11 cellular contexts compared by ENCODE assay signal in the genomic region with DNA sequence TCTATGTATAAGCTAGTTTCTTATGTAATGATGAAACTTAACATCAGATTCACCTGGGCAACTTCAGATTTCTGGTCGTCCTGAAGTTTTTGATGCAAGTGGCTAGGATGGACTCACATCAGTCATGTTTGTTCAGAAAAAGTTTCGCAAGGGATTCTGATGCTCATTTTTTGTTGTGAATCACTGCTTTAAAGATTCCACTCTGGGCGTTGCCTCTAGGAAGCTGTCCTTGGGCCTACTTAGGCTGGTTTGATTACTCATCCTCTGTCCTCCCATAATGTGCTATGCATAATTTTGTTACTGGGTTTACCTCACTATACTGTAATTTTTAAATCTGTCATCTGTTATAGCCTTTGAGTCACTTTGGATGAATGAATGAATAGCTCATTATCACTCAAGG. TPM values are rescaled to one million over a fixed set of nuclear protein-coding genes. Genes with fewer than 3 reads are reported as not detected.
DNase-seq lines count a peak whose midpoint lies in the region; ATAC-seq and TF ChIP-seq lines count a peak whose summit lies in the region.
"Had no signal": no experiment of that assay in that cellular context is flagged by ENCODE, and none has a peak within 500 bp of the region (broad histone marks: within the 10 kb centered on the region; RNA-seq: fewer than 3 reads in every experiment).

No MANE protein-coding gene starts in this region.

- no peaks in the 10 kb centered on the region for H3K9me2 ChIP-seq in SK-N-SH

- H3K9me3 Mint-ChIP-seq in activated T-cell treated with anti-CD3 and anti-CD28 coated beads, Interleukin-2, amount 50 U/mL, for 4 hours, result peaks cover 16% of the 10 kb centered on the region
- H3K9me3 Mint-ChIP-seq in activated CD8-positive, alpha-beta T cell treated with anti-CD3 and anti-CD28 coated beads for 36 hours, result peaks cover 7% of the 10 kb centered on the region

- ATAC-seq in activated T-cell treated with anti-CD3 and anti-CD28 coated beads, Interleukin-2, amount 50 U/mL, for 4 hours, result peak; percentile 52 to 53
- peak; percentile 36 for ATAC-seq in upper lobe of right lung
- no peak for ATAC-seq in activated CD8-positive, alpha-beta T cell treated with anti-CD3 and anti-CD28 coated beads for 36 hours

- H3K4me3 Mint-ChIP-seq in activated T-cell treated with anti-CD3 and anti-CD28 coated beads, Interleukin-2, amount 50 U/mL, for 4 hours, result no peak overlapping the region
- no peak overlapping the region for H3K4me3 Mint-ChIP-seq in activated CD8-positive, alpha-beta T cell treated with anti-CD3 and anti-CD28 coated beads for 36 hours

- peaks cover 19% of the 10 kb centered on the region for H3F3A ChIP-seq in SK-N-SH (replicated peaks; ENCODE audit: insufficient read depth)

- H3K9ac ChIP-seq in SK-N-SH, result no peak overlapping the region

- H3K27ac ChIP-seq in SK-N-SH (ENCODE audit: low read depth in 2 of 2, low read length in 1 of 2) (peak overlapping the region in 1 of 2 experiments; percentile 61; a peak in 2 of 4 replicates), upper lobe of right lung (no peak overlapping the region)

- H3K36me3 Mint-ChIP-seq in activated T-cell treated with anti-CD3 and anti-CD28 coated beads, Interleukin-2, amount 50 U/mL, for 4 hours (ENCODE audit: insufficient read depth), result peaks cover 38% of the 10 kb centered on the region
- peaks cover 33% of the 10 kb centered on the region for H3K36me3 Mint-ChIP-seq in activated CD8-positive, alpha-beta T cell treated with anti-CD3 and anti-CD28 coated beads for 36 hours (ENCODE audit: low read depth)

- peaks cover 41% of the 10 kb centered on the region for H3K4me1 Mint-ChIP-seq in activated T-cell treated with anti-CD3 and anti-CD28 coated beads, Interleukin-2, amount 50 U/mL, for 4 hours (ENCODE audit: low read depth)
- peaks cover 21% of the 10 kb centered on the region for H3K4me1 Mint-ChIP-seq in activated CD8-positive, alpha-beta T cell treated with anti-CD3 and anti-CD28 coated beads for 36 hours (ENCODE audit: low read depth)

- no peak overlapping the region for H3K4me2 ChIP-seq in SK-N-SH

- H3K36me3 ChIP-seq in SK-N-SH (replicated peaks in 1 of 2; ENCODE audit: control insufficient read depth in 1 of 2, insufficient read depth in 2 of 2, low read length in 1 of 2) (peaks cover 0 to 3% of the 10 kb centered on the region in 2 experiments), upper lobe of right lung (no peaks in the 10 kb centered on the region)

- H3K9me3 ChIP-seq in SK-N-SH (peaks cover 8% of the 10 kb centered on the region; the same call in 1 of the 2 replicates), upper lobe of right lung (peaks cover 5% of the 10 kb centered on the region)

- intact Hi-C loops in upper lobe of right lung (cut with DNase I), result no loop called here
- intact Hi-C loops in activated CD8-positive, alpha-beta T cell treated with anti-CD3 and anti-CD28 coated beads for 36 hours (cut with micrococcal nuclease), result no loop called here

- H3K4me1 ChIP-seq in SK-N-SH (ENCODE audit: control insufficient read depth in 1 of 2, insufficient read depth in 2 of 2, low read depth in 1 of 2, low read length in 1 of 2) (no peaks in the 10 kb centered on the region), upper lobe of right lung (no peaks in the 10 kb centered on the region)

- no peaks in the 10 kb centered on the region for H3K27me3 Mint-ChIP-seq in activated T-cell treated with anti-CD3 and anti-CD28 coated beads, Interleukin-2, amount 50 U/mL, for 4 hours (ENCODE audit: low read depth)
- no peaks in the 10 kb centered on the region for H3K27me3 Mint-ChIP-seq in activated CD8-positive, alpha-beta T cell treated with anti-CD3 and anti-CD28 coated beads for 36 hours

- no peak overlapping the region for H3K27ac Mint-ChIP-seq in activated CD8-positive, alpha-beta T cell treated with anti-CD3 and anti-CD28 coated beads for 36 hours

- H3K4me3 ChIP-seq in SK-N-SH (ENCODE audit: low read depth in 2 of 2, low read length in 1 of 2) (no peak overlapping the region), fibroblast of villous mesenchyme (ENCODE audit: low read depth, low read length) (no peak overlapping the region), upper lobe of right lung (no peak overlapping the region)

- H3K79me2 ChIP-seq in SK-N-SH (ENCODE audit: insufficient read depth), result peaks cover 25% of the 10 kb centered on the region

- H4K20me1 ChIP-seq in SK-N-SH (ENCODE audit: insufficient read depth), result no peaks in the 10 kb centered on the region

- no peak overlapping the region for H2AFZ ChIP-seq in SK-N-SH (ENCODE audit: low read depth)

- no peak for DNase-seq in activated T-cell treated with anti-CD3 and anti-CD28 coated beads, Interleukin-2, amount 50 U/mL, for 4 hours
- DNase-seq in activated T-cell treated with anti-CD3 and anti-CD28 coated beads, Interleukin-2, amount 50 U/mL, for 1 hour, result no peak
- DNase-seq in SK-N-SH (no peak), fibroblast of villous mesenchyme (ENCODE audit: low read depth) (peak; percentile 87), upper lobe of right lung (no peak), NCI-H69 (lab: John Stamatoyannopoulos, UW) (no peak), SHP77 (lab: John Stamatoyannopoulos, UW) (no peak)
- DNase-seq in activated CD8-positive, alpha-beta T cell treated with anti-CD3 and anti-CD28 coated beads for 36 hours, result no peak
- DNase-seq: activated effector memory CD4-positive, alpha-beta T cell treated with Interleukin-2 at 50 U/mL for 16 hours; NCI-H2081; stimulated activated naive CD4-positive, alpha-beta T cell had no signal

- TF ChIP-seq CTCF in SK-N-SH (IDR thresholded peaks at IDR 0.05), result no peak
- no peak for TF ChIP-seq CTCF in fibroblast of villous mesenchyme (IDR thresholded peaks at IDR 0.05; ENCODE audit: insufficient read depth, low read depth, low read length)
- TF ChIP-seq CTCF in upper lobe of right lung (IDR thresholded peaks at IDR 0.05), result no peak
- TF ChIP-seq CTCF in activated CD8-positive, alpha-beta T cell treated with anti-CD3 and anti-CD28 coated beads for 36 hours (IDR thresholded peaks at IDR 0.05), result no peak

- peak in 1 of 2 experiments; percentile 29; a peak in 1 of 4 replicates for TF ChIP-seq EP300 in SK-N-SH (IDR thresholded peaks at IDR 0.05; ENCODE audit: borderline replicate concordance in 1 of 2, low read depth in 1 of 2, low read length in 1 of 2)

- CTCF ChIA-PET in SK-N-SH (lab: Yijun Ruan, JAX), result no interaction called here
- CTCF ChIA-PET in activated CD8-positive, alpha-beta T cell treated with anti-CD3 and anti-CD28 coated beads for 36 hours (lab: Charles Lee), result interaction anchor here (0.8 to 1.3 kb wide), 2 partner anchors 9 to 84 kb away, joined by 4 to 5 read pairs; no protein-coding TSS in a partner anchor

- no peak for TF ChIP-seq RAD21 in SK-N-SH (IDR thresholded peaks at IDR 0.05; ENCODE audit: low read length)

- WGBS in SK-N-SH (ENCODE audit: low lambda C conversion rate), result 52% methylated on average over 3 of the region's 3 CpGs

- POLR2A ChIA-PET in SK-N-SH (lab: Yijun Ruan, JAX), result no interaction called here
- POLR2A ChIA-PET in activated CD8-positive, alpha-beta T cell treated with anti-CD3 and anti-CD28 coated beads for 36 hours (lab: Charles Lee), result no interaction called here

- H3K27me3 ChIP-seq in SK-N-SH (ENCODE audit: insufficient read depth), result no peaks in the 10 kb centered on the region
- no peaks in the 10 kb centered on the region for H3K27me3 ChIP-seq in upper lobe of right lung

TF ChIP-seq in SK-N-SH, 30 proteins besides CTCF, POLR2A, EP300 and RAD21 (continues in another document):
- TF ChIP-seq TCF12 (IDR thresholded peaks at IDR 0.05) (peak; percentile 49; the same call in 1 of the 2 replicates), FOSL2 (IDR thresholded peaks at IDR 0.05; ENCODE audit: borderline replicate concordance, low read depth) (peak; percentile 63), RCOR1 (IDR thresholded peaks at IDR 0.05; ENCODE audit: low read length) (no peak), TAF1 (IDR thresholded peaks at IDR 0.05; ENCODE audit: borderline replicate concordance, low read depth, low read length) (no peak), YY1 (IDR thresholded peaks at IDR 0.05; ENCODE audit: low read depth) (no peak), JUND (IDR thresholded peaks at IDR 0.05) (peak; percentile 28), CHD2 (IDR thresholded peaks at IDR 0.05; ENCODE audit: low read length, partially characterized antibody) (no peak), GABPA (IDR thresholded peaks at IDR 0.05; ENCODE audit: low read depth) (no peak), FOXM1 (IDR thresholded peaks at IDR 0.05; ENCODE audit: low read depth) (no peak), SMC3 (IDR thresholded peaks at IDR 0.05; ENCODE audit: low read depth, low read length) (no peak), RXRA (IDR thresholded peaks at IDR 0.05; ENCODE audit: borderline replicate concordance, low read depth) (no peak), POLR2AphosphoS5 (IDR thresholded peaks at IDR 0.05; ENCODE audit: low read depth, low read length) (no peak), MEF2A (IDR thresholded peaks at IDR 0.05; ENCODE audit: borderline replicate concordance, low read depth) (no peak), GATA2 (CRISPR knock-in tag; IDR thresholded peaks at IDR 0.05) (no peak)
- TF ChIP-seq, protein P1, sequence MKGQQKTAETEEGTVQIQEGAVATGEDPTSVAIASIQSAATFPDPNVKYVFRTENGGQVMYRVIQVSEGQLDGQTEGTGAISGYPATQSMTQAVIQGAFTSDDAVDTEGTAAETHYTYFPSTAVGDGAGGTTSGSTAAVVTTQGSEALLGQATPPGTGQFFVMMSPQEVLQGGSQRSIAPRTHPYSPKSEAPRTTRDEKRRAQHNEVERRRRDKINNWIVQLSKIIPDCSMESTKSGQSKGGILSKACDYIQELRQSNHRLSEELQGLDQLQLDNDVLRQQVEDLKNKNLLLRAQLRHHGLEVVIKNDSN (IDR thresholded peaks at IDR 0.05; ENCODE audit: borderline replicate concordance, low read depth), result no peak
- TF ChIP-seq, protein P2, sequence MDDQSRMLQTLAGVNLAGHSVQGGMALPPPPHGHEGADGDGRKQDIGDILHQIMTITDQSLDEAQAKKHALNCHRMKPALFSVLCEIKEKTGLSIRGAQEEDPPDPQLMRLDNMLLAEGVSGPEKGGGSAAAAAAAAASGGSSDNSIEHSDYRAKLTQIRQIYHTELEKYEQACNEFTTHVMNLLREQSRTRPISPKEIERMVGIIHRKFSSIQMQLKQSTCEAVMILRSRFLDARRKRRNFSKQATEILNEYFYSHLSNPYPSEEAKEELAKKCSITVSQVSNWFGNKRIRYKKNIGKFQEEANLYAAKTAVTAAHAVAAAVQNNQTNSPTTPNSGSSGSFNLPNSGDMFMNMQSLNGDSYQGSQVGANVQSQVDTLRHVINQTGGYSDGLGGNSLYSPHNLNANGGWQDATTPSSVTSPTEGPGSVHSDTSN (IDR thresholded peaks at IDR 0.05), result peak; percentile 47

RNA-seq across cellular contexts. Expression of a gene that starts 30.8 kb away (rescaled TPM):
- 10 to 100 TPM; 11.4 to 13.6 (median 13.3) TPM for total RNA-seq in activated T-cell treated with anti-CD3 and anti-CD28 coated beads, Interleukin-2, amount 50 U/mL, for 4 hours
- polyA plus RNA-seq in SK-N-SH (2012; rRNA removed), result 4.6 and 7.2 TPM in 2 replicates
- 5.1 and 5.8 TPM in 2 replicates for polyA plus RNA-seq in SK-N-SH (2012; cell fraction: cytosol; rRNA removed)
- polyA plus RNA-seq in SK-N-SH (2012; cell fraction: nucleus; rRNA removed), result 4.8 and 6.5 TPM in 2 replicates
- total RNA-seq in fibroblast of villous mesenchyme, result 22.2 and 28.5 TPM in 2 replicates
- total RNA-seq in upper lobe of right lung, result 50.0 TPM
- 10 to 100 TPM; 59.7 to 66.4 TPM for total RNA-seq in activated CD8-positive, alpha-beta T cell treated with anti-CD3 and anti-CD28 coated beads for 36 hours
